ENCODE assay signal across 16 cellular contexts in genomic region chr5:56078675-56079500, GRCh38.
DNase-seq lines count a peak whose midpoint lies in the region; ATAC-seq and TF ChIP-seq lines count a peak whose summit lies in the region.
"Had no signal": no experiment of that assay in that cellular context is flagged by ENCODE, and none has a peak within 500 bp of the region (broad histone marks: within the 10 kb centered on the region; RNA-seq: fewer than 3 reads in every experiment).

No MANE protein-coding gene starts in this region.

- H3K27me3 Mint-ChIP-seq in Calu3 (ENCODE audit: unreplicated experiment): no peaks in the 10 kb centered on the region
- H3K27me3 Mint-ChIP-seq in activated T-cell treated with anti-CD3 and anti-CD28 coated beads, Interleukin-2, amount 50 U/mL, for 4 hours (ENCODE audit: low read depth): no peaks in the 10 kb centered on the region
- H3K27me3 Mint-ChIP-seq: activated CD4-positive, alpha-beta memory T cell treated with anti-CD3 and anti-CD28 coated beads for 36 hours had no signal

- peak overlapping the region; percentile 80 for H3K4me2 ChIP-seq in BLaER1

- no TSS peak for BruUV-seq in Calu3 (replicated peaks; lab: Mats Ljungman, UMichigan)

- no peak overlapping the region for H3K4me3 Mint-ChIP-seq in Calu3 (ENCODE audit: low read depth, unreplicated experiment)
- no peak overlapping the region for H3K4me3 Mint-ChIP-seq in activated T-cell treated with anti-CD3 and anti-CD28 coated beads, Interleukin-2, amount 50 U/mL, for 4 hours
- H3K4me3 Mint-ChIP-seq: activated CD4-positive, alpha-beta memory T cell treated with anti-CD3 and anti-CD28 coated beads for 36 hours had no signal

- peaks cover 10% of the 10 kb centered on the region for H3K9me3 ChIP-seq in BLaER1
- H3K9me3 ChIP-seq in right atrium auricular region: no peaks in the 10 kb centered on the region
- H3K9me3 ChIP-seq: pancreas had no signal

- H4K20me1 ChIP-seq in BLaER1: no peaks in the 10 kb centered on the region

- CTCF ChIA-PET in Calu3 (lab: Charles Lee): no interaction called here

- peak overlapping the region; percentile 16; the same call in 1 of the 2 replicates for H3K9ac ChIP-seq in BLaER1

- H3K27me3 ChIP-seq in BLaER1 (no peaks in the 10 kb centered on the region), right atrium auricular region (no peaks in the 10 kb centered on the region)
- H3K27me3 ChIP-seq: pancreas had no signal

- intact Hi-C loops in Calu3 (cut with micrococcal nuclease; ENCODE audit: unreplicated experiment): no loop called here

- ATAC-seq in HG03095 (IDR thresholded peaks at IDR 0.05; ENCODE audit: unreplicated experiment) (no peak), HG03139 (IDR thresholded peaks at IDR 0.05; ENCODE audit: unreplicated experiment) (no peak)
- no peak for ATAC-seq in activated T-cell treated with anti-CD3 and anti-CD28 coated beads, Interleukin-2, amount 50 U/mL, for 4 hours
- ATAC-seq: SK-N-SH treated with all-trans-retinoic acid at 6 μM for 48 hours had no signal

- H3K36me3 Mint-ChIP-seq in Calu3 (ENCODE audit: insufficient read depth, unreplicated experiment): no peaks in the 10 kb centered on the region
- H3K36me3 Mint-ChIP-seq in activated T-cell treated with anti-CD3 and anti-CD28 coated beads, Interleukin-2, amount 50 U/mL, for 4 hours (ENCODE audit: insufficient read depth): no peaks in the 10 kb centered on the region

- H3K27ac ChIP-seq in BLaER1 (peak overlapping the region; percentile 66), right atrium auricular region (peak overlapping the region; percentile 26 to 64)

- H3K27ac Mint-ChIP-seq in Calu3 (ENCODE audit: unreplicated experiment): no peak overlapping the region
- H3K27ac Mint-ChIP-seq: activated CD4-positive, alpha-beta memory T cell treated with anti-CD3 and anti-CD28 coated beads for 36 hours; activated T-helper 2 cell treated with anti-CD3 and anti-CD28 coated beads, Interferon-gamma antibody, Interleukin-2, Interleukin-4, amounts not matched to agents 10 μg/mL and 5 μg/mL and 100 μg/mL, durations not matched to agents 14 hours and 24 hours and 36 hours had no signal

- H3K4me3 ChIP-seq in BLaER1 (peak overlapping the region; percentile 38; the same call in 1 of the 2 replicates), cardiac fibroblast (replicated peaks in 1 of 2; ENCODE audit: low read depth in 2 of 2, low read length in 2 of 2) (no peak overlapping the region), right atrium auricular region (no peak overlapping the region), skeletal muscle cell (ENCODE audit: low read depth, low read length) (no peak overlapping the region)
- H3K4me3 ChIP-seq: pancreas had no signal

- H3K4me1 Mint-ChIP-seq in Calu3 (ENCODE audit: low read depth, unreplicated experiment): no peaks in the 10 kb centered on the region
- H3K4me1 Mint-ChIP-seq in activated T-cell treated with anti-CD3 and anti-CD28 coated beads, Interleukin-2, amount 50 U/mL, for 4 hours (ENCODE audit: low read depth): peaks cover 36% of the 10 kb centered on the region

- no peaks in the 10 kb centered on the region for H3K9me3 Mint-ChIP-seq in Calu3 (ENCODE audit: low read depth, unreplicated experiment)
- no peaks in the 10 kb centered on the region for H3K9me3 Mint-ChIP-seq in activated T-cell treated with anti-CD3 and anti-CD28 coated beads, Interleukin-2, amount 50 U/mL, for 4 hours
- H3K9me3 Mint-ChIP-seq: activated CD4-positive, alpha-beta memory T cell treated with anti-CD3 and anti-CD28 coated beads for 36 hours; activated T-helper 2 cell treated with anti-CD3 and anti-CD28 coated beads, Interferon-gamma antibody, Interleukin-2, Interleukin-4, amounts not matched to agents 10 μg/mL and 5 μg/mL and 100 μg/mL, durations not matched to agents 14 hours and 24 hours and 36 hours had no signal

- H3K4me1 ChIP-seq in BLaER1: peaks cover 40% of the 10 kb centered on the region
- H3K4me1 ChIP-seq in right atrium auricular region: peaks cover 0 to 12% of the 10 kb centered on the region in 2 donors

- H3K36me3 ChIP-seq in BLaER1: no peaks in the 10 kb centered on the region
- H3K36me3 ChIP-seq in right atrium auricular region: no peaks in the 10 kb centered on the region
- H3K36me3 ChIP-seq: pancreas had no signal

- no peak for TF ChIP-seq CTCF in cardiac fibroblast (IDR thresholded peaks at IDR 0.05; ENCODE audit: low read depth, low read length)
- no peak for TF ChIP-seq CTCF in right atrium auricular region (IDR thresholded peaks at IDR 0.05)
- no peak for TF ChIP-seq CTCF in Calu3 (IDR thresholded peaks at IDR 0.05; ENCODE audit: unreplicated experiment)

- DNase-seq in cardiac fibroblast (ENCODE audit: low read depth in 2 of 2): peak; percentile 66 to 68
- DNase-seq in right atrium auricular region (ENCODE audit: low spot score): peak; percentile 79
- peak; percentile 74 for DNase-seq in skeletal muscle cell (ENCODE audit: low read depth)
- no peak for DNase-seq in Calu3
- DNase-seq in activated T-cell treated with anti-CD3 and anti-CD28 coated beads, Interleukin-2, amount 50 U/mL, for 4 hours: no peak
- DNase-seq: activated CD4-positive, alpha-beta memory T cell treated with anti-CD3 and anti-CD28 coated beads for 36 hours; foreskin melanocyte; NCI-H1436; NCI-H446 treated with DMSO at 0.1 percent for 48 hours; pancreas; substantia nigra had no signal

Comparison
In these comparisons a context has a peak if more than half of its experiments do, and no peak if none do; other contexts are left out.
1. DNase-seq: peak in cardiac fibroblast (2 of 2), right atrium auricular region (single experiment) and skeletal muscle cell (single experiment); none in Calu3 (single experiment) and activated T-cell treated with anti-CD3 and anti-CD28 coated beads, Interleukin-2, amount 50 U/mL, for 4 hours (single experiment).